ENCODE assay signal across 9 cellular contexts in the genomic region with DNA sequence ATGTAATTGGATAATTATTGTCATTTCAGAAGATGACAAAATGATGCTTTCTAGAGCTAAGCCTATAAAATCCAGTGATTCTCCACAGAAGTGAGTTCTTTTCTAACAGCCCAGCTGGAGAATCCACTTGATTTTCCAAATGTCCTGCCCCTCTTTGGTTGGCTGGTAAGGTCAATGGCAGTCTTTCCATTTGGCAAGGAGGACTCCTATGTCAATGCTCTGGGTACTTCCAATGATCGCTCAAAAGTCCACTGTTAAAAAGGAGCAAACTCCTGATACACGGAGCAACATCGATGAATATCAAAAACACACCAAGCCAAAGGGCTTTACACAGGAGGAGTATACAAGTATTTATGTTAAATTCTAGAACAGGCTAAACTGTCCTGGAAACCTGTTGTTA. TPM values are rescaled to one million over a fixed set of nuclear protein-coding genes. Genes with fewer than 3 reads are reported as not detected.
DNase-seq lines count a peak whose midpoint lies in the region; ATAC-seq and TF ChIP-seq lines count a peak whose summit lies in the region.
"Had no signal": no experiment of that assay in that cellular context is flagged by ENCODE, and none has a peak within 500 bp of the region (broad histone marks: within the 10 kb centered on the region; RNA-seq: fewer than 3 reads in every experiment).

No MANE protein-coding gene starts in this region.

- TF ChIP-seq POLR2A in adrenal gland (IDR thresholded peaks at IDR 0.05) = no peak

- intact Hi-C loops in adrenal gland (cut with DNase I) = loop anchor here in 1 of 2 donors (10.0 kb wide), 1 partner anchor 46 kb away; no protein-coding TSS in a partner anchor

- no peak for TF ChIP-seq RAD21 in liver (IDR thresholded peaks at IDR 0.05)

- H3K36me3 ChIP-seq in adrenal gland (replicated peaks in 1 of 2) (peaks cover 0 to 12% of the 10 kb centered on the region in 2 donors), liver (ENCODE audit: control insufficient read depth in 4 of 4, insufficient read depth in 3 of 4, low read depth in 1 of 4, low read length in 3 of 4) (peaks cover 2 to 16% (median 6%) of the 10 kb centered on the region in 4 donors)

- H3K4me1 ChIP-seq in adrenal gland (replicated peaks in 1 of 2) (peaks cover 15 to 23% of the 10 kb centered on the region in 2 donors), liver (ENCODE audit: control insufficient read depth in 4 of 4, insufficient read depth in 4 of 4, low read length in 3 of 4) (peaks cover 11 to 21% (median 15%) of the 10 kb centered on the region in 4 donors)

- H3K27ac Mint-ChIP-seq in T-helper 1 cell treated with Interleukin-12 subunit alpha and Interleukin-12 subunit beta and Interleukin-4 antibody, amounts not matched to agents 30 μg/mL and 1 μg/mL, for 36 hours = peak overlapping the region; percentile 45
- peak overlapping the region; percentile 49 for H3K27ac Mint-ChIP-seq in stimulated activated memory B cell treated with anti-CD40 and anti-IgM and Interleukin-4, amounts not matched to agents 10 μg/mL and 1 μg/mL and 100 μg/mL, for 72 hours
- no peak overlapping the region for H3K27ac Mint-ChIP-seq in endothelial cell (ENCODE audit: unreplicated experiment)

- no peak for DNase-seq in T-helper 1 cell
- no peak for DNase-seq in adrenal gland
- no peak for DNase-seq in endothelial cell (ENCODE audit: low spot score)
- no peak for DNase-seq in GM10266 (ENCODE audit: extremely low spot score)
- DNase-seq: cortex of kidney had no signal

- H3K9ac ChIP-seq in liver (ENCODE audit: low read depth in 1 of 2, low read length in 2 of 2) = no peak overlapping the region

- H3K4me1 Mint-ChIP-seq in T-helper 1 cell treated with Interleukin-12 subunit alpha and Interleukin-12 subunit beta and Interleukin-4 antibody, amounts not matched to agents 30 μg/mL and 1 μg/mL, for 36 hours (ENCODE audit: low read depth) = peaks cover 62% of the 10 kb centered on the region
- H3K4me1 Mint-ChIP-seq in stimulated activated memory B cell treated with anti-CD40 and anti-IgM and Interleukin-4, amounts not matched to agents 10 μg/mL and 1 μg/mL and 100 μg/mL, for 72 hours = peaks cover 67% of the 10 kb centered on the region
- peaks cover 57% of the 10 kb centered on the region for H3K4me1 Mint-ChIP-seq in endothelial cell (ENCODE audit: unreplicated experiment)

- TF ChIP-seq CTCF in adrenal gland (IDR thresholded peaks at IDR 0.05) = no peak
- TF ChIP-seq CTCF in liver (IDR thresholded peaks at IDR 0.05; ENCODE audit: low read depth, low read length, missing input control) = no peak
- TF ChIP-seq CTCF in endothelial cell (IDR thresholded peaks at IDR 0.05; ENCODE audit: unreplicated experiment) = no peak
- TF ChIP-seq CTCF in GM10266 (IDR thresholded peaks at IDR 0.05; ENCODE audit: control insufficient read depth, insufficient read depth, low read depth, missing control alignments) = no peak

- H3K4me3 Mint-ChIP-seq in T-helper 1 cell treated with Interleukin-12 subunit alpha and Interleukin-12 subunit beta and Interleukin-4 antibody, amounts not matched to agents 30 μg/mL and 1 μg/mL, for 36 hours = no peak overlapping the region
- no peak overlapping the region for H3K4me3 Mint-ChIP-seq in stimulated activated memory B cell treated with anti-CD40 and anti-IgM and Interleukin-4, amounts not matched to agents 10 μg/mL and 1 μg/mL and 100 μg/mL, for 72 hours
- H3K4me3 Mint-ChIP-seq in endothelial cell (ENCODE audit: unreplicated experiment) = no peak overlapping the region

- H3K4me3 ChIP-seq in adrenal gland (no peak overlapping the region), liver (ENCODE audit: low read depth in 1 of 3, low read length in 3 of 3) (no peak overlapping the region)

- peaks cover 72% of the 10 kb centered on the region for H3K36me3 Mint-ChIP-seq in T-helper 1 cell treated with Interleukin-12 subunit alpha and Interleukin-12 subunit beta and Interleukin-4 antibody, amounts not matched to agents 30 μg/mL and 1 μg/mL, for 36 hours (ENCODE audit: low read depth)
- peaks cover 81% of the 10 kb centered on the region for H3K36me3 Mint-ChIP-seq in stimulated activated memory B cell treated with anti-CD40 and anti-IgM and Interleukin-4, amounts not matched to agents 10 μg/mL and 1 μg/mL and 100 μg/mL, for 72 hours
- peaks cover 28% of the 10 kb centered on the region for H3K36me3 Mint-ChIP-seq in endothelial cell (ENCODE audit: low read depth, unreplicated experiment)

- H3K27me3 Mint-ChIP-seq in T-helper 1 cell treated with Interleukin-12 subunit alpha and Interleukin-12 subunit beta and Interleukin-4 antibody, amounts not matched to agents 30 μg/mL and 1 μg/mL, for 36 hours (ENCODE audit: low read depth) = no peaks in the 10 kb centered on the region
- H3K27me3 Mint-ChIP-seq in stimulated activated memory B cell treated with anti-CD40 and anti-IgM and Interleukin-4, amounts not matched to agents 10 μg/mL and 1 μg/mL and 100 μg/mL, for 72 hours = no peaks in the 10 kb centered on the region
- H3K27me3 Mint-ChIP-seq in endothelial cell (ENCODE audit: unreplicated experiment) = peaks cover 4% of the 10 kb centered on the region

- H3K9me3 Mint-ChIP-seq in T-helper 1 cell treated with Interleukin-12 subunit alpha and Interleukin-12 subunit beta and Interleukin-4 antibody, amounts not matched to agents 30 μg/mL and 1 μg/mL, for 36 hours = no peaks in the 10 kb centered on the region
- H3K9me3 Mint-ChIP-seq in stimulated activated memory B cell treated with anti-CD40 and anti-IgM and Interleukin-4, amounts not matched to agents 10 μg/mL and 1 μg/mL and 100 μg/mL, for 72 hours = no peaks in the 10 kb centered on the region
- H3K9me3 Mint-ChIP-seq in endothelial cell (ENCODE audit: unreplicated experiment) = no peaks in the 10 kb centered on the region

- 94 to 100% (median 98%) methylated on average over 3 of the region's 3 CpGs for WGBS in adrenal gland, 4 donors
- 43% methylated on average over 3 of the region's 3 CpGs for WGBS in liver

- H3K27ac ChIP-seq in adrenal gland (peak overlapping the region in 4 of 5 donors; percentile 13 to 78 (median 70)), liver (ENCODE audit: low read depth in 1 of 2, low read length in 2 of 2) (peak overlapping the region; percentile 8 to 28)

- no peak for ATAC-seq in stimulated activated memory B cell treated with anti-CD40 and anti-IgM and Interleukin-4, amounts not matched to agents 10 μg/mL and 1 μg/mL and 100 μg/mL, for 72 hours
- ATAC-seq in HG02973 (IDR thresholded peaks at IDR 0.05; ENCODE audit: unreplicated experiment) = no peak

- no peaks in the 10 kb centered on the region for H3K9me3 ChIP-seq in adrenal gland (replicated peaks in 1 of 3)
- H3K9me3 ChIP-seq in liver (ENCODE audit: control insufficient read depth in 4 of 4, low read length in 3 of 4) = no peaks in the 10 kb centered on the region

- H3K27me3 ChIP-seq in adrenal gland (no peaks in the 10 kb centered on the region), liver (ENCODE audit: control insufficient read depth in 4 of 4, insufficient read depth in 4 of 4, low read length in 3 of 4) (no peaks in the 10 kb centered on the region)

TF ChIP-seq in liver, 16 proteins besides CTCF, POLR2A, EP300 and RAD21 (continues in another document):
- TF ChIP-seq RXRA (IDR thresholded peaks at IDR 0.05) (peak in 1 of 2 donors; percentile 21), JUND (IDR thresholded peaks at IDR 0.05) (no peak), HNF4A (conservative IDR thresholded peaks at IDR 0.05) (peak in 1 of 2 donors; percentile 31), FOXA2 (IDR thresholded peaks at IDR 0.05) (no peak), YY1 (IDR thresholded peaks at IDR 0.05) (no peak), FOXA1 (IDR thresholded peaks at IDR 0.05) (no peak), SP1 (IDR thresholded peaks at IDR 0.05) (no peak)
- TF ChIP-seq, protein P1, sequence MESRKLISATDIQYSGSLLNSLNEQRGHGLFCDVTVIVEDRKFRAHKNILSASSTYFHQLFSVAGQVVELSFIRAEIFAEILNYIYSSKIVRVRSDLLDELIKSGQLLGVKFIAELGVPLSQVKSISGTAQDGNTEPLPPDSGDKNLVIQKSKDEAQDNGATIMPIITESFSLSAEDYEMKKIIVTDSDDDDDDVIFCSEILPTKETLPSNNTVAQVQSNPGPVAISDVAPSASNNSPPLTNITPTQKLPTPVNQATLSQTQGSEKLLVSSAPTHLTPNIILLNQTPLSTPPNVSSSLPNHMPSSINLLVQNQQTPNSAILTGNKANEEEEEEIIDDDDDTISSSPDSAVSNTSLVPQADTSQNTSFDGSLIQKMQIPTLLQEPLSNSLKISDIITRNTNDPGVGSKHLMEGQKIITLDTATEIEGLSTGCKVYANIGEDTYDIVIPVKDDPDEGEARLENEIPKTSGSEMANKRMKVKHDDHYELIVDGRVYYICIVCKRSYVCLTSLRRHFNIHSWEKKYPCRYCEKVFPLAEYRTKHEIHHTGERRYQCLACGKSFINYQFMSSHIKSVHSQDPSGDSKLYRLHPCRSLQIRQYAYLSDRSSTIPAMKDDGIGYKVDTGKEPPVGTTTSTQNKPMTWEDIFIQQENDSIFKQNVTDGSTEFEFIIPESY (IDR thresholded peaks at IDR 0.05) = no peak
- TF ChIP-seq, protein P2, sequence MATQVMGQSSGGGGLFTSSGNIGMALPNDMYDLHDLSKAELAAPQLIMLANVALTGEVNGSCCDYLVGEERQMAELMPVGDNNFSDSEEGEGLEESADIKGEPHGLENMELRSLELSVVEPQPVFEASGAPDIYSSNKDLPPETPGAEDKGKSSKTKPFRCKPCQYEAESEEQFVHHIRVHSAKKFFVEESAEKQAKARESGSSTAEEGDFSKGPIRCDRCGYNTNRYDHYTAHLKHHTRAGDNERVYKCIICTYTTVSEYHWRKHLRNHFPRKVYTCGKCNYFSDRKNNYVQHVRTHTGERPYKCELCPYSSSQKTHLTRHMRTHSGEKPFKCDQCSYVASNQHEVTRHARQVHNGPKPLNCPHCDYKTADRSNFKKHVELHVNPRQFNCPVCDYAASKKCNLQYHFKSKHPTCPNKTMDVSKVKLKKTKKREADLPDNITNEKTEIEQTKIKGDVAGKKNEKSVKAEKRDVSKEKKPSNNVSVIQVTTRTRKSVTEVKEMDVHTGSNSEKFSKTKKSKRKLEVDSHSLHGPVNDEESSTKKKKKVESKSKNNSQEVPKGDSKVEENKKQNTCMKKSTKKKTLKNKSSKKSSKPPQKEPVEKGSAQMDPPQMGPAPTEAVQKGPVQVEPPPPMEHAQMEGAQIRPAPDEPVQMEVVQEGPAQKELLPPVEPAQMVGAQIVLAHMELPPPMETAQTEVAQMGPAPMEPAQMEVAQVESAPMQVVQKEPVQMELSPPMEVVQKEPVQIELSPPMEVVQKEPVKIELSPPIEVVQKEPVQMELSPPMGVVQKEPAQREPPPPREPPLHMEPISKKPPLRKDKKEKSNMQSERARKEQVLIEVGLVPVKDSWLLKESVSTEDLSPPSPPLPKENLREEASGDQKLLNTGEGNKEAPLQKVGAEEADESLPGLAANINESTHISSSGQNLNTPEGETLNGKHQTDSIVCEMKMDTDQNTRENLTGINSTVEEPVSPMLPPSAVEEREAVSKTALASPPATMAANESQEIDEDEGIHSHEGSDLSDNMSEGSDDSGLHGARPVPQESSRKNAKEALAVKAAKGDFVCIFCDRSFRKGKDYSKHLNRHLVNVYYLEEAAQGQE (IDR thresholded peaks at IDR 0.05) = no peak

RNA-seq across cellular contexts. Expression of a gene that starts 57.8 kb away (rescaled TPM):
- total RNA-seq in adrenal gland (10 to 100 TPM; 11.1 to 38.8 (median 28.0) TPM), liver (10 to 100 TPM in 1 of 2 donors, 1 to 10 TPM in 1; 10.0 to 18.2 TPM), endothelial cell (ENCODE audit: unreplicated experiment) (28.6 TPM)
- polyA plus RNA-seq in adrenal gland (10 to 100 TPM in 2 of 3 donors, 1 to 10 TPM in 1; 7.8 to 26.7 (median 14.2) TPM), liver (1 to 10 TPM; 3.0 to 4.5 TPM)
